Comparison of ENCODE assay signal across 1 cellular context in genomic region chr15:70100495-70101331, GRCh38.
TF ChIP-seq lines count a peak whose summit lies in the region.

No MANE protein-coding gene starts in this region.

TF ChIP-seq in SK-N-SH, 30 proteins besides CTCF, POLR2A, EP300 and RAD21 (continued from another document):
- TF ChIP-seq PBX3 (IDR thresholded peaks at IDR 0.05) = no peak
- TF ChIP-seq FOXJ3 (CRISPR knock-in tag; IDR thresholded peaks at IDR 0.05) = no peak
- no peak for TF ChIP-seq TAF1 (IDR thresholded peaks at IDR 0.05; ENCODE audit: borderline replicate concordance, low read depth, low read length)
- TF ChIP-seq TEAD4 (IDR thresholded peaks at IDR 0.05; ENCODE audit: borderline replicate concordance, insufficient read depth) = no peak
- TF ChIP-seq MAX (IDR thresholded peaks at IDR 0.05; ENCODE audit: low read depth) = no peak
- TF ChIP-seq RXRA (IDR thresholded peaks at IDR 0.05; ENCODE audit: borderline replicate concordance, low read depth) = no peak
- TF ChIP-seq YY1 (IDR thresholded peaks at IDR 0.05; ENCODE audit: low read depth) = no peak
- no peak for TF ChIP-seq JUND (IDR thresholded peaks at IDR 0.05)
